13 cellular contexts compared by ENCODE assay signal in genomic region chr20:1371235-1371782, GRCh38. TPM values are rescaled to one million over a fixed set of nuclear protein-coding genes. Genes with fewer than 3 reads are reported as not detected.
DNase-seq lines count a peak whose midpoint lies in the region; ATAC-seq and TF ChIP-seq lines count a peak whose summit lies in the region.
"Had no signal": no experiment of that assay in that cellular context is flagged by ENCODE, and none has a peak within 500 bp of the region (broad histone marks: within the 10 kb centered on the region; RNA-seq: fewer than 3 reads in every experiment).

No MANE protein-coding gene starts in this region.

- TF ChIP-seq CTCF in C4-2B (conservative IDR thresholded peaks at IDR 0.05) (no peak), esophagus squamous epithelium (IDR thresholded peaks at IDR 0.05) (no peak), neutrophil (IDR thresholded peaks at IDR 0.05) (no peak)

- peak; percentile 62 for DNase-seq in RPMI7951 (ENCODE audit: low read depth)
- DNase-seq in esophagus squamous epithelium (lab: John Stamatoyannopoulos, UW), result no peak
- DNase-seq in ureter (ENCODE audit: low spot score), result no peak
- DNase-seq in stimulated activated CD4-positive, alpha-beta T cell treated with anti-CD3 and anti-CD28 coated beads, Interleukin-4, amount 100 ng/mL, for 1 hour, result no peak
- no peak for DNase-seq in GM19240 (ENCODE audit: insufficient read length, low spot score)
- DNase-seq: CD8-positive, alpha-beta memory T cell; GOT3; head of caudate nucleus; mammary epithelial cell; NCI-H1694 treated with DMSO at 0.1 percent for 48 hours had no signal

- no peak overlapping the region for H3K4me3 ChIP-seq in esophagus squamous epithelium
- no peak overlapping the region for H3K4me3 ChIP-seq in neutrophil (ENCODE audit: low read depth in 1 of 2, low read length in 1 of 2)

- no peak for ATAC-seq in GM19328 (IDR thresholded peaks at IDR 0.05; ENCODE audit: unreplicated experiment)

- intact Hi-C loops in esophagus squamous epithelium (cut with DNase I), result no loop called here

- H3K9me3 ChIP-seq in esophagus squamous epithelium (no peaks in the 10 kb centered on the region), neutrophil (no peaks in the 10 kb centered on the region)

- H3K27ac ChIP-seq in C4-2B (peak overlapping the region; percentile 49; the same call in 1 of the 2 replicates), esophagus squamous epithelium (peak overlapping the region; percentile 26 to 59 (median 45)), neutrophil (peak overlapping the region; percentile 88)

- H3K4me1 ChIP-seq in esophagus squamous epithelium, result peaks cover 0 to 64% (median 23%) of the 10 kb centered on the region in 3 donors
- H3K4me1 ChIP-seq in neutrophil (ENCODE audit: control insufficient read depth in 1 of 2, insufficient read depth in 1 of 2, low read depth in 1 of 2, low read length in 1 of 2), result peaks cover 69 to 71% of the 10 kb centered on the region in 2 experiments

- WGBS in esophagus squamous epithelium, 2 donors, result 67 to 85% methylated on average over 3 of the region's 3 CpGs

- no peaks in the 10 kb centered on the region for H3K27me3 ChIP-seq in esophagus squamous epithelium
- no peaks in the 10 kb centered on the region for H3K27me3 ChIP-seq in neutrophil

- no peak for TF ChIP-seq POLR2A in esophagus squamous epithelium (IDR thresholded peaks at IDR 0.05)

- peaks cover 0 to 88% (median 0%) of the 10 kb centered on the region in 3 donors for H3K36me3 ChIP-seq in esophagus squamous epithelium
- peaks cover 69% of the 10 kb centered on the region for H3K36me3 ChIP-seq in neutrophil

RNA-seq across cellular contexts. Expression of gene FKBP1A, which starts 21.5 kb away (rescaled TPM):
- total RNA-seq in RPMI7951 (2014; rRNA removed; shearing (Covaris generic)), result 527 and 564 TPM in 2 replicates
- total RNA-seq in esophagus squamous epithelium (100 to 1,000 TPM in 3 of 4 donors, 10 to 100 TPM in 1; 76.2 to 132 (median 102) TPM), ureter (260 TPM)

RNA-seq across cellular contexts. Expression of gene SDCBP2, which starts 42.4 kb away (rescaled TPM):
- 4.8 and 6.4 TPM in 2 replicates for total RNA-seq in RPMI7951 (2014; rRNA removed; shearing (Covaris generic))
- total RNA-seq in esophagus squamous epithelium (100 to 1,000 TPM in 3 of 4 donors, 10 to 100 TPM in 1; 90.2 to 175 (median 134) TPM), ureter (15.2 TPM)
